Comparison of ENCODE assay signal across 2 cellular contexts in the genomic region with DNA sequence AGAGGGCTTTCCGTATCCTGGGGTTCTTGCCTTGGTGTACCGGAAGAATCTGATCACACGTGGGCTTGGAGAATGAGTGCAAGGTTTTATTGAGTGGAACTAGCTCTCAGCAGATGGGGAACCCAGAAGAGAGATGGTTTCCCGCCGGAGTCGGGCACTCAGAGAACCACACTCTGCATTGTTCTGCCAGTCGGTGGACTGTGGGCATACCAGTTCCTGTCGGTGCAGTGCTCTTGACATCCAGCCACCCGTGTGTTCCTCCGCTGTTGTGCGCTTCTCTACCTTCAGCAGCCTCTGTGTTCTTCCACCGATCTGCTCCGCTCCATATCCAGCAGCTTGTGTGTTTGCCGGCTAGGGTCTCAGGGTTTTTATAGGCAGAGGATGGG.
TF ChIP-seq lines count a peak whose summit lies in the region.

No MANE protein-coding gene starts in this region.

TF ChIP-seq in endothelial cell of umbilical vein, 7 proteins besides CTCF, POLR2A, EP300 and RAD21:
- peak; percentile 11 for TF ChIP-seq EZH2 (IDR thresholded peaks at IDR 0.05; ENCODE audit: borderline replicate concordance, low read depth, low read length, severe bottlenecking)
- TF ChIP-seq, protein P1, sequence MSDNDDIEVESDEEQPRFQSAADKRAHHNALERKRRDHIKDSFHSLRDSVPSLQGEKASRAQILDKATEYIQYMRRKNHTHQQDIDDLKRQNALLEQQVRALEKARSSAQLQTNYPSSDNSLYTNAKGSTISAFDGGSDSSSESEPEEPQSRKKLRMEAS (IDR thresholded peaks at IDR 0.05; ENCODE audit: insufficient read depth, insufficient read length), result no peak

TF ChIP-seq in HepG2, 621 proteins besides CTCF, POLR2A, EP300 and RAD21:
- TF ChIP-seq ADNP (CRISPR knock-in tag; IDR thresholded peaks at IDR 0.05) (no peak), ZNF430 (CRISPR knock-in tag; IDR thresholded peaks at IDR 0.05) (no peak), TOE1 (CRISPR knock-in tag; IDR thresholded peaks at IDR 0.05) (no peak), SMAD3 (CRISPR knock-in tag; IDR thresholded peaks at IDR 0.05) (no peak), ZNF841 (CRISPR knock-in tag; IDR thresholded peaks at IDR 0.05; ENCODE audit: borderline replicate concordance) (no peak), SMYD3 (CRISPR knock-in tag; IDR thresholded peaks at IDR 0.05) (no peak), GTF2F1 (IDR thresholded peaks at IDR 0.05; ENCODE audit: low read length) (no peak), BRCA1 (CRISPR knock-in tag; IDR thresholded peaks at IDR 0.05) (no peak), ELF4 (CRISPR knock-in tag; IDR thresholded peaks at IDR 0.05; ENCODE audit: borderline replicate concordance) (no peak), NFATC3 (CRISPR knock-in tag; IDR thresholded peaks at IDR 0.05) (no peak), ISL2 (CRISPR knock-in tag; IDR thresholded peaks at IDR 0.05) (no peak), IRF2 (CRISPR knock-in tag; IDR thresholded peaks at IDR 0.05) (no peak), ZNF350 (CRISPR knock-in tag; IDR thresholded peaks at IDR 0.05; ENCODE audit: borderline replicate concordance, low read depth) (no peak), SKI (IDR thresholded peaks at IDR 0.05; ENCODE audit: partially characterized antibody) (no peak), NFE2 (CRISPR knock-in tag; IDR thresholded peaks at IDR 0.05) (no peak), RFXANK (CRISPR knock-in tag; IDR thresholded peaks at IDR 0.05) (no peak), REXO4 (CRISPR knock-in tag; IDR thresholded peaks at IDR 0.05; ENCODE audit: borderline replicate concordance) (no peak)
- TF ChIP-seq, protein P2, sequence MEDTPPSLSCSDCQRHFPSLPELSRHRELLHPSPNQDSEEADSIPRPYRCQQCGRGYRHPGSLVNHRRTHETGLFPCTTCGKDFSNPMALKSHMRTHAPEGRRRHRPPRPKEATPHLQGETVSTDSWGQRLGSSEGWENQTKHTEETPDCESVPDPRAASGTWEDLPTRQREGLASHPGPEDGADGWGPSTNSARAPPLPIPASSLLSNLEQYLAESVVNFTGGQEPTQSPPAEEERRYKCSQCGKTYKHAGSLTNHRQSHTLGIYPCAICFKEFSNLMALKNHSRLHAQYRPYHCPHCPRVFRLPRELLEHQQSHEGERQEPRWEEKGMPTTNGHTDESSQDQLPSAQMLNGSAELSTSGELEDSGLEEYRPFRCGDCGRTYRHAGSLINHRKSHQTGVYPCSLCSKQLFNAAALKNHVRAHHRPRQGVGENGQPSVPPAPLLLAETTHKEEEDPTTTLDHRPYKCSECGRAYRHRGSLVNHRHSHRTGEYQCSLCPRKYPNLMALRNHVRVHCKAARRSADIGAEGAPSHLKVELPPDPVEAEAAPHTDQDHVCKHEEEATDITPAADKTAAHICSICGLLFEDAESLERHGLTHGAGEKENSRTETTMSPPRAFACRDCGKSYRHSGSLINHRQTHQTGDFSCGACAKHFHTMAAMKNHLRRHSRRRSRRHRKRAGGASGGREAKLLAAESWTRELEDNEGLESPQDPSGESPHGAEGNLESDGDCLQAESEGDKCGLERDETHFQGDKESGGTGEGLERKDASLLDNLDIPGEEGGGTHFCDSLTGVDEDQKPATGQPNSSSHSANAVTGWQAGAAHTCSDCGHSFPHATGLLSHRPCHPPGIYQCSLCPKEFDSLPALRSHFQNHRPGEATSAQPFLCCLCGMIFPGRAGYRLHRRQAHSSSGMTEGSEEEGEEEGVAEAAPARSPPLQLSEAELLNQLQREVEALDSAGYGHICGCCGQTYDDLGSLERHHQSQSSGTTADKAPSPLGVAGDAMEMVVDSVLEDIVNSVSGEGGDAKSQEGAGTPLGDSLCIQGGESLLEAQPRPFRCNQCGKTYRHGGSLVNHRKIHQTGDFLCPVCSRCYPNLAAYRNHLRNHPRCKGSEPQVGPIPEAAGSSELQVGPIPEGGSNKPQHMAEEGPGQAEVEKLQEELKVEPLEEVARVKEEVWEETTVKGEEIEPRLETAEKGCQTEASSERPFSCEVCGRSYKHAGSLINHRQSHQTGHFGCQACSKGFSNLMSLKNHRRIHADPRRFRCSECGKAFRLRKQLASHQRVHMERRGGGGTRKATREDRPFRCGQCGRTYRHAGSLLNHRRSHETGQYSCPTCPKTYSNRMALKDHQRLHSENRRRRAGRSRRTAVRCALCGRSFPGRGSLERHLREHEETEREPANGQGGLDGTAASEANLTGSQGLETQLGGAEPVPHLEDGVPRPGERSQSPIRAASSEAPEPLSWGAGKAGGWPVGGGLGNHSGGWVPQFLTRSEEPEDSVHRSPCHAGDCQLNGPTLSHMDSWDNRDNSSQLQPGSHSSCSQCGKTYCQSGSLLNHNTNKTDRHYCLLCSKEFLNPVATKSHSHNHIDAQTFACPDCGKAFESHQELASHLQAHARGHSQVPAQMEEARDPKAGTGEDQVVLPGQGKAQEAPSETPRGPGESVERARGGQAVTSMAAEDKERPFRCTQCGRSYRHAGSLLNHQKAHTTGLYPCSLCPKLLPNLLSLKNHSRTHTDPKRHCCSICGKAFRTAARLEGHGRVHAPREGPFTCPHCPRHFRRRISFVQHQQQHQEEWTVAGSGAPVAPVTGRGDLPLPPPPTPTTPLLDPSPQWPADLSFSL (CRISPR knock-in tag; IDR thresholded peaks at IDR 0.05), result no peak
- TF ChIP-seq, protein P3, sequence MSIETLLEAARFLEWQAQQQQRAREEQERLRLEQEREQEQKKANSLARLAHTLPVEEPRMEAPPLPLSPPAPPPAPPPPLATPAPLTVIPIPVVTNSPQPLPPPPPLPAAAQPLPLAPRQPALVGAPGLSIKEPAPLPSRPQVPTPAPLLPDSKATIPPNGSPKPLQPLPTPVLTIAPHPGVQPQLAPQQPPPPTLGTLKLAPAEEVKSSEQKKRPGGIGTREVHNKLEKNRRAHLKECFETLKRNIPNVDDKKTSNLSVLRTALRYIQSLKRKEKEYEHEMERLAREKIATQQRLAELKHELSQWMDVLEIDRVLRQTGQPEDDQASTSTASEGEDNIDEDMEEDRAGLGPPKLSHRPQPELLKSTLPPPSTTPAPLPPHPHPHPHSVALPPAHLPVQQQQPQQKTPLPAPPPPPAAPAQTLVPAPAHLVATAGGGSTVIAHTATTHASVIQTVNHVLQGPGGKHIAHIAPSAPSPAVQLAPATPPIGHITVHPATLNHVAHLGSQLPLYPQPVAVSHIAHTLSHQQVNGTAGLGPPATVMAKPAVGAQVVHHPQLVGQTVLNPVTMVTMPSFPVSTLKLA (IDR thresholded peaks at IDR 0.05), result no peak
